ENCODE assay signal across 8 cellular contexts in the genomic region with DNA sequence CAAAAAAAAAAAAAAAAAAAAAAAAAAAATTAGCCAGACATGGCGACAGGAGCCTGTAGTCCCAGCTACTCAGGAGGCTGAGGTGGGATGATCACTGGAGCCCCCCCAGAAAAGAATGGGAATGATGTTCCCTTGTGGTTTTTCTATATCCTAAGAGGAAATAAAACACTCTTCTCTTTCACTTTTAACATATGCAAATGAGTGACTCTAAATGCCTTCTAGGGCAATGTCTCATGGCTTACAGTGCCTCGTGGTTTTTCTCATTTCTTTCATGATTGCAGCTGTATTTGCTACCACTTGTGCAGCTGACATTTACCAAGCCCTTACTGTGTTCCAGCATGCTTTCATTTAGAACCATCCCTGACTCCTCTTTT. TPM values are rescaled to one million over a fixed set of nuclear protein-coding genes. Genes with fewer than 3 reads are reported as not detected.
DNase-seq lines count a peak whose midpoint lies in the region; ATAC-seq lines count a peak whose summit lies in the region.

No MANE protein-coding gene starts in this region.

- no peak overlapping the region for H3K4me3 ChIP-seq in adipocyte (ENCODE audit: low read length)
- no peak overlapping the region for H3K4me3 ChIP-seq in mesendoderm (ENCODE audit: low read length)

- peak overlapping the region; percentile 85 to 89 for H3K27ac Mint-ChIP-seq in stimulated activated naive CD8-positive, alpha-beta T cell treated with anti-CD3 and anti-CD28 coated beads, Interleukin-15, amount 100 ng/mL, for 72 hours

- no peak overlapping the region for H3K18ac ChIP-seq in mesendoderm (ENCODE audit: low read length)

- peaks cover 25% of the 10 kb centered on the region for H3K4me1 Mint-ChIP-seq in stimulated activated naive CD8-positive, alpha-beta T cell treated with anti-CD3 and anti-CD28 coated beads, Interleukin-15, amount 100 ng/mL, for 72 hours

- no peaks in the 10 kb centered on the region for H3K27me3 Mint-ChIP-seq in stimulated activated naive CD8-positive, alpha-beta T cell treated with anti-CD3 and anti-CD28 coated beads, Interleukin-15, amount 100 ng/mL, for 72 hours

- H3K79me2 ChIP-seq in mesendoderm (ENCODE audit: control insufficient read depth, insufficient read depth, low read length), result no peaks in the 10 kb centered on the region

- peak; percentile 54 for ATAC-seq in HG03469 (IDR thresholded peaks at IDR 0.05; ENCODE audit: unreplicated experiment)
- ATAC-seq in stimulated activated naive CD8-positive, alpha-beta T cell treated with anti-CD3 and anti-CD28 coated beads, Interleukin-15, amount 100 ng/mL, for 72 hours, result peak; percentile 73

- no peak overlapping the region for H3K23ac ChIP-seq in mesendoderm (ENCODE audit: low read length)

- H2BK120ac ChIP-seq in mesendoderm (ENCODE audit: low read depth, low read length), result no peak overlapping the region

- H2BK5ac ChIP-seq in mesendoderm (ENCODE audit: low read length), result no peak overlapping the region

- H3K4ac ChIP-seq in mesendoderm (ENCODE audit: low read depth, low read length), result no peak overlapping the region

- H3K9me3 Mint-ChIP-seq in stimulated activated naive CD8-positive, alpha-beta T cell treated with anti-CD3 and anti-CD28 coated beads, Interleukin-15, amount 100 ng/mL, for 72 hours, result no peaks in the 10 kb centered on the region

- H3K4me2 ChIP-seq in mesendoderm (ENCODE audit: low read length), result no peak overlapping the region

- peak overlapping the region; percentile 85 to 86 for H3K4me3 Mint-ChIP-seq in stimulated activated naive CD8-positive, alpha-beta T cell treated with anti-CD3 and anti-CD28 coated beads, Interleukin-15, amount 100 ng/mL, for 72 hours

- no CpG with 5 or more reads among the region's 2 CpGs for WGBS in mesendoderm (ENCODE audit: extremely low coverage, insufficient coverage, low lambda C conversion rate)

- H3K27me3 ChIP-seq in adipocyte (replicated peaks; ENCODE audit: control insufficient read depth, insufficient read depth, low read length), result no peaks in the 10 kb centered on the region
- H3K27me3 ChIP-seq in mesendoderm (ENCODE audit: insufficient read depth, low read length, poor library complexity), result no peaks in the 10 kb centered on the region

- H3K79me1 ChIP-seq in mesendoderm (ENCODE audit: low read length), result no peaks in the 10 kb centered on the region

- peak; percentile 17 for DNase-seq in stimulated activated CD4-positive, alpha-beta T cell treated with anti-CD3 and anti-CD28 coated beads, Interleukin-15, amount 100 ng/mL, for 24 hours
- no peak for DNase-seq in stimulated activated CD4-positive, alpha-beta T cell treated with anti-CD3 and anti-CD28 coated beads, Interleukin-4, amount 100 ng/mL, for 1 hour
- DNase-seq in adipocyte (ENCODE audit: low read depth) (peak; percentile 63), mesendoderm (no peak), NCI-H524 treated with DMSO at 0.1 percent for 48 hours (lab: John Stamatoyannopoulos, UW) (no peak), DMS153 treated with DMSO at 0.1 percent for 48 hours (lab: John Stamatoyannopoulos, UW; ENCODE audit: unreplicated experiment) (no peak)
- no peak for DNase-seq in stimulated activated naive CD8-positive, alpha-beta T cell treated with anti-CD3 and anti-CD28 coated beads, Interleukin-15, amount 100 ng/mL, for 72 hours

- no peak overlapping the region for H4K5ac ChIP-seq in mesendoderm (ENCODE audit: low read length)

- no peak overlapping the region for H3K27ac ChIP-seq in mesendoderm (ENCODE audit: low read depth, low read length)

- no peak overlapping the region for H3K9ac ChIP-seq in adipocyte (ENCODE audit: low read length)
- H3K9ac ChIP-seq in mesendoderm (ENCODE audit: low read length), result no peak overlapping the region

- no peaks in the 10 kb centered on the region for H3K9me3 ChIP-seq in adipocyte (ENCODE audit: control insufficient read depth, low read length)

- H3K36me3 ChIP-seq in adipocyte (ENCODE audit: control insufficient read depth, insufficient read depth, low read length, severe bottlenecking) (no peaks in the 10 kb centered on the region), mesendoderm (ENCODE audit: control insufficient read depth, insufficient read depth, low read length) (no peaks in the 10 kb centered on the region)

- no peak overlapping the region for H2BK15ac ChIP-seq in mesendoderm (replicated peaks; ENCODE audit: low read depth)

- H2AK5ac ChIP-seq in mesendoderm (ENCODE audit: low read length), result no peak overlapping the region

- peaks cover 16% of the 10 kb centered on the region for H3K4me1 ChIP-seq in adipocyte (ENCODE audit: control insufficient read depth, insufficient read depth, low read length)
- peaks cover 3% of the 10 kb centered on the region for H3K4me1 ChIP-seq in mesendoderm (ENCODE audit: control insufficient read depth, low read depth, low read length)

- H4K8ac ChIP-seq in mesendoderm (ENCODE audit: low read depth, low read length), result no peak overlapping the region

- H3K56ac ChIP-seq in mesendoderm (ENCODE audit: low read length), result no peak overlapping the region

RNA-seq across cellular contexts. Expression of a gene that starts 26.4 kb away (rescaled TPM):
- polyA plus RNA-seq in mesendoderm (2013, experiment 1 of 2), result 1.4 TPM
- 1.5 TPM for polyA plus RNA-seq in mesendoderm (2013, experiment 2 of 2)

RNA-seq across cellular contexts. Expression of a gene that starts 28.8 kb away (rescaled TPM):
- 20.2 TPM for polyA plus RNA-seq in mesendoderm (2013, experiment 1 of 2)
- polyA plus RNA-seq in mesendoderm (2013, experiment 2 of 2), result 19.6 TPM

RNA-seq across cellular contexts. Expression of a gene that starts 39.5 kb away (rescaled TPM):
- 7.6 TPM for polyA plus RNA-seq in mesendoderm (2013, experiment 1 of 2)
- 7.6 TPM for polyA plus RNA-seq in mesendoderm (2013, experiment 2 of 2)

Comparison
In these comparisons a context has a peak if more than half of its experiments do, and no peak if none do; other contexts are left out.
1. DNase-seq: peak in stimulated activated CD4-positive, alpha-beta T cell treated with anti-CD3 and anti-CD28 coated beads, Interleukin-15, amount 100 ng/mL, for 24 hours (single experiment) and adipocyte (single experiment); none in stimulated activated CD4-positive, alpha-beta T cell treated with anti-CD3 and anti-CD28 coated beads, Interleukin-4, amount 100 ng/mL, for 1 hour (single experiment), stimulated activated naive CD8-positive, alpha-beta T cell treated with anti-CD3 and anti-CD28 coated beads, Interleukin-15, amount 100 ng/mL, for 72 hours (0 of 2), mesendoderm (single experiment), NCI-H524 treated with DMSO at 0.1 percent for 48 hours (single experiment) and DMS153 treated with DMSO at 0.1 percent for 48 hours (single experiment).